Comparison of ENCODE assay signal across 16 cellular contexts in the genomic region with DNA sequence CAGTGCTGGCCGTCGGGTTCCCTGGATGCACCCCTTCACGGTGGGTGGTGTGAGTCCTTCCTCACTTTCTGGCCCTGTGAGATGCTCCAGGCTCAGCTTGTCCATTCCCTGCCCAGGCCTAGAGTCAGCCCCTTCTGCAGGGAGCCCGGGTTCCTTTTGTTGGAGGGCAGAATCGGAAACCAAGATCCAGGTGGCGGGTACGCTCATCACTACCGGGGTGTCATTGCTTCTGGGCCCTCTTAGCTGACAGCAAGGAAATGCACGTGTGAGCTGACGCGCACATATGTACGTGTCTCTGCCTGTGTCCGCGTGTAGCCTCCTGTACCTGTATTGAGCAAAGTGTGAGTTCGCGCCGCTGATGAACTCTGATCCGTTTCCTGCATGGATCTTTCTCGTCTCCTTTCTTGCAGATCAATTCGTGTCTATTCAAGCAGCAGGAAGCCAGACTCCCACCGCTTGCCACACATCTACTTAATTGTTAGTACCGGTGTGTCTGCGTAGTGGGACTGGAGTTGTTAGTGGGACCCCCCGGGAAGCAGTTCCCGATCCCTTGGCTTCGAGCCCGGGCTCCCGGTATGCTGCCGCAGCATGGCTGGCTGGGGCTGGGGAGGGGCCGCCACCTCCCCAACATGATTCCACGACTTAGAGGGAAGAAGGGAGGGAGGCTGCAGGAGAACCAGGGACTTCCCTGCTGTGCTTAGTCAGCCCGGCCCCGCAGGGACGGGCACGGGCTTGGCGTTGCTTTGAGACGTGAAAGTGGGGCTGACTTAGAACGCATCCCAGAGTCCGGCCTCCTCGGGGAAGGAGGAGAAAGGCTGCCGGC. TPM values are rescaled to one million over a fixed set of nuclear protein-coding genes. Genes with fewer than 3 reads are reported as not detected.
A peak's percentile ranks its signal among the peaks of the same experiment; 100 is the strongest.
DNase-seq lines count a peak whose midpoint lies in the region; ATAC-seq and TF ChIP-seq lines count a peak whose summit lies in the region.
"Had no signal": no experiment of that assay in that cellular context is flagged by ENCODE, and none has a peak within 500 bp of the region (broad histone marks: within the 10 kb centered on the region; RNA-seq: fewer than 3 reads in every experiment).

No MANE protein-coding gene starts in this region.

- TF ChIP-seq EP300 in suprapubic skin (IDR thresholded peaks at IDR 0.05): no peak

- H3K27ac Mint-ChIP-seq in natural killer cell treated with Interleukin-12 subunit alpha and Interleukin-12 subunit beta and Interleukin-15 and Interleukin-18, amount 100 ng/mL, for 72 hours: no peak overlapping the region

- H3K4me1 ChIP-seq in suprapubic skin (peaks cover 83% of the 10 kb centered on the region), tibial artery (peaks cover 0 to 27% (median 6%) of the 10 kb centered on the region in 4 donors)

- no peak overlapping the region for H3K4me3 Mint-ChIP-seq in natural killer cell treated with Interleukin-12 subunit alpha and Interleukin-12 subunit beta and Interleukin-15 and Interleukin-18, amount 100 ng/mL, for 72 hours
- H3K4me3 Mint-ChIP-seq: naive thymus-derived CD8-positive, alpha-beta T cell had no signal

- no peaks in the 10 kb centered on the region for H3K27me3 Mint-ChIP-seq in natural killer cell treated with Interleukin-12 subunit alpha and Interleukin-12 subunit beta and Interleukin-15 and Interleukin-18, amount 100 ng/mL, for 72 hours

- no peak for ATAC-seq in natural killer cell treated with Interleukin-12 subunit alpha and Interleukin-12 subunit beta and Interleukin-15 and Interleukin-18, amount 100 ng/mL, for 72 hours
- no peak for ATAC-seq in GM18519 (IDR thresholded peaks at IDR 0.05; ENCODE audit: low FRiP score, unreplicated experiment)
- ATAC-seq: naive thymus-derived CD8-positive, alpha-beta T cell had no signal

- H3K4me3 ChIP-seq in astrocyte of the spinal cord (ENCODE audit: low read depth, low read length): no peak overlapping the region
- H3K4me3 ChIP-seq in suprapubic skin: peak overlapping the region; percentile 12
- H3K4me3 ChIP-seq in tibial artery: no peak overlapping the region

- H3K27ac ChIP-seq in suprapubic skin: peak overlapping the region; percentile 12
- no peak overlapping the region for H3K27ac ChIP-seq in tibial artery
- H3K27ac ChIP-seq: KMS-11 had no signal

- TF ChIP-seq CTCF in astrocyte of the spinal cord (IDR thresholded peaks at IDR 0.05; ENCODE audit: low read depth, low read length): no peak
- TF ChIP-seq CTCF in suprapubic skin (IDR thresholded peaks at IDR 0.05): no peak
- no peak for TF ChIP-seq CTCF in tibial artery (IDR thresholded peaks at IDR 0.05)

- intact Hi-C loops in tibial artery (cut with DNase I; ENCODE audit: low total_unique reads): no loop called here

- no peaks in the 10 kb centered on the region for H3K36me3 Mint-ChIP-seq in natural killer cell treated with Interleukin-12 subunit alpha and Interleukin-12 subunit beta and Interleukin-15 and Interleukin-18, amount 100 ng/mL, for 72 hours
- H3K36me3 Mint-ChIP-seq: naive thymus-derived CD8-positive, alpha-beta T cell had no signal

- H3K36me3 ChIP-seq in suprapubic skin (no peaks in the 10 kb centered on the region), tibial artery (no peaks in the 10 kb centered on the region)

- no peak for TF ChIP-seq POLR2A in suprapubic skin (IDR thresholded peaks at IDR 0.05)

- H3K9me3 ChIP-seq in suprapubic skin (no peaks in the 10 kb centered on the region), tibial artery (no peaks in the 10 kb centered on the region)

- H3K4me1 Mint-ChIP-seq in natural killer cell treated with Interleukin-12 subunit alpha and Interleukin-12 subunit beta and Interleukin-15 and Interleukin-18, amount 100 ng/mL, for 72 hours (ENCODE audit: low read depth in 2 of 2): peaks cover 14 to 32% of the 10 kb centered on the region in 2 donors

- in situ Hi-C loops in astrocyte of the spinal cord (cut with HindIII; ENCODE audit: low sequenced_read_pairs): no loop called here

- 47% methylated on average over 25 of the region's 41 CpGs for WGBS in suprapubic skin

- H3K27me3 ChIP-seq in suprapubic skin (no peaks in the 10 kb centered on the region), tibial artery (no peaks in the 10 kb centered on the region)

- DNase-seq in NCI-H2171 treated with DMSO at 0.1 percent for 48 hours (lab: John Stamatoyannopoulos, UW) (peak; percentile 64), NCI-H2171 (lab: John Stamatoyannopoulos, UW) (no peak), astrocyte of the spinal cord (ENCODE audit: low read depth, low spot score) (peak; percentile 73), iPS-NIHi7 (ENCODE audit: extremely low spot score) (peak; percentile 56), suprapubic skin (ENCODE audit: low spot score in 2 of 2) (peak in 1 of 2 donors; percentile 56), tibial artery (no peak)
- no peak for DNase-seq in natural killer cell treated with Interleukin-12 subunit alpha and Interleukin-12 subunit beta and Interleukin-15 and Interleukin-18, amount 100 ng/mL, for 72 hours (ENCODE audit: low spot score)
- DNase-seq: activated CD4-positive, alpha-beta T cell treated with anti-CD3 and anti-CD28 coated beads, Interleukin-2, amount 50 U/mL, for 4 hours; effector CD8-positive, alpha-beta T cell; GDM1; hippocampal formation; naive thymus-derived CD8-positive, alpha-beta T cell; NCI-H524 treated with DMSO at 0.1 percent for 48 hours; stimulated activated naive CD4-positive, alpha-beta T cell had no signal

- no peaks in the 10 kb centered on the region for H3K9me3 Mint-ChIP-seq in natural killer cell treated with Interleukin-12 subunit alpha and Interleukin-12 subunit beta and Interleukin-15 and Interleukin-18, amount 100 ng/mL, for 72 hours
- H3K9me3 Mint-ChIP-seq: naive thymus-derived CD8-positive, alpha-beta T cell had no signal

RNA-seq across cellular contexts. Expression of a gene that starts 35.9 kb away (rescaled TPM):
- 100 to 1,000 TPM in 3 of 4 donors, 10 to 100 TPM in 1; 64.1 to 230 (median 164) TPM for total RNA-seq in suprapubic skin
- total RNA-seq in natural killer cell treated with Interleukin-12 subunit alpha and Interleukin-12 subunit beta and Interleukin-15 and Interleukin-18, amount 100 ng/mL, for 72 hours: 10 to 100 TPM in 1 of 2 donors, 1 to 10 TPM in 1; 6.8 to 21.4 TPM

RNA-seq across cellular contexts. Expression of a gene that starts 46.9 kb away (rescaled TPM):
- 100 to 1,000 TPM in 1 of 4 donors, 10 to 100 TPM in 3; 75.6 to 102 (median 77.5) TPM for total RNA-seq in suprapubic skin
- total RNA-seq in natural killer cell treated with Interleukin-12 subunit alpha and Interleukin-12 subunit beta and Interleukin-15 and Interleukin-18, amount 100 ng/mL, for 72 hours: under 1 TPM; 0.14 to 0.45 TPM

Comparison
In these comparisons a context has a peak if more than half of its experiments do, and no peak if none do; other contexts are left out.
1. DNase-seq: peak in NCI-H2171 treated with DMSO at 0.1 percent for 48 hours (single experiment), astrocyte of the spinal cord (single experiment) and iPS-NIHi7 (single experiment); none in NCI-H2171 (single experiment), natural killer cell treated with Interleukin-12 subunit alpha and Interleukin-12 subunit beta and Interleukin-15 and Interleukin-18, amount 100 ng/mL, for 72 hours (single experiment) and tibial artery (0 of 2).
2. RNA of a gene that starts 46.9 kb away (total RNA-seq): 75.6 to 102 TPM in suprapubic skin; 0.14 to 0.45 TPM in natural killer cell treated with Interleukin-12 subunit alpha and Interleukin-12 subunit beta and Interleukin-15 and Interleukin-18, amount 100 ng/mL, for 72 hours; every median in the first group is over 10 times any median in the second.